In the genomic region with DNA sequence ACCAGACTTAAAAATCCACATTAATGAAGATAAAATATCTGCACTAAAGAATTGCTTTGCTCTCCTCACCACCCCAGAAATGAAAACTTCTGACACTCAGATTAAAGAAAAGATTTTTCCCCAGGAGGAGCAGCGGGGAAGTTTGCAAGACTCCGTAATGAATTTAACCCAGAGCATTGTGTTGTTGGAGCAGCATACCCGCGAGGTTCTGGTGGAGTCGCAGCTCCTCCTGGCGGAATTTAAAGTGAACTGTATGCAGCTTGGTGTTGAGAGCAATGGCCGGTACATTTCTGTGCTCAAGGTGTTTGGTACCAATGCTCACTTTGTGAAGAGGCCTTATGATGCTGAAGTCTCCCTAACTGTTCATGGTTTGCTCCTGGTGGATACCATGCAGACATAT, we compare ENCODE assay signal across 8 cellular contexts. TPM values are rescaled to one million over a fixed set of nuclear protein-coding genes. Genes with fewer than 3 reads are reported as not detected.
A peak's percentile ranks its signal among the peaks of the same experiment; 100 is the strongest.
DNase-seq lines count a peak whose midpoint lies in the region; ATAC-seq, FAIRE-seq and TF ChIP-seq lines count a peak whose summit lies in the region.

No MANE protein-coding gene starts in this region.

- ATAC-seq in GM21786 (IDR thresholded peaks at IDR 0.05; ENCODE audit: unreplicated experiment) (no peak), HG02970 (IDR thresholded peaks at IDR 0.05; ENCODE audit: low FRiP score, unreplicated experiment) (no peak)

- H3K36me3 Mint-ChIP-seq in MCF 10A (ENCODE audit: insufficient read depth, unreplicated experiment) (peaks cover 91% of the 10 kb centered on the region), astrocyte (ENCODE audit: low read depth, unreplicated experiment) (peaks cover 18% of the 10 kb centered on the region)

- peaks cover 9% of the 10 kb centered on the region for H3K36me3 ChIP-seq in breast epithelium
- H3K36me3 ChIP-seq in astrocyte (ENCODE audit: insufficient read depth, low read length), result peaks cover 34% of the 10 kb centered on the region
- H3K36me3 ChIP-seq in keratinocyte (ENCODE audit: control insufficient read depth in 2 of 2, extremely low read depth in 1 of 2, insufficient read depth in 2 of 2, low read length in 2 of 2), result peaks cover 29 to 31% of the 10 kb centered on the region in 2 experiments
- H3K36me3 ChIP-seq in PC-9 (ENCODE audit: low read depth), result peaks cover 4% of the 10 kb centered on the region; the same call in 1 of the 2 replicates

- H3K4me1 Mint-ChIP-seq in MCF 10A (ENCODE audit: insufficient read depth, unreplicated experiment) (no peaks in the 10 kb centered on the region), astrocyte (ENCODE audit: low read depth, unreplicated experiment) (peaks cover 2% of the 10 kb centered on the region)

- no peaks in the 10 kb centered on the region for H3F3A ChIP-seq in PC-9 (ENCODE audit: insufficient read depth, low read depth)

- H3K9me1 ChIP-seq in keratinocyte (ENCODE audit: control insufficient read depth, extremely low read depth, insufficient read depth, low read length), result no peaks in the 10 kb centered on the region

- intact Hi-C loops in MCF 10A (cut with micrococcal nuclease), result loop anchor here (1.0 to 2.0 kb wide), 2 partner anchors 46 to 151 kb away; partner anchors contain the start of gene VPS13D
- intact Hi-C loops in breast epithelium (cut with DNase I; ENCODE audit: low total_unique reads), result no loop called here
- intact Hi-C loops in PC-9 (cut with micrococcal nuclease; ENCODE audit: unreplicated experiment), result loop anchor here (10.0 kb wide), 1 partner anchor 499 kb away; the partner anchor contains the start of gene PRAMEF12

- no peaks in the 10 kb centered on the region for H3K27me3 ChIP-seq in breast epithelium
- H3K27me3 ChIP-seq in astrocyte (ENCODE audit: insufficient read depth, low read length), result no peaks in the 10 kb centered on the region
- no peaks in the 10 kb centered on the region for H3K27me3 ChIP-seq in keratinocyte (ENCODE audit: control insufficient read depth, extremely low read depth, insufficient read depth, low read length)
- no peaks in the 10 kb centered on the region for H3K27me3 ChIP-seq in PC-9 (ENCODE audit: insufficient read depth, low read depth)

- H4K20me1 ChIP-seq in astrocyte (ENCODE audit: insufficient read depth, low read length) (peaks cover 15% of the 10 kb centered on the region), keratinocyte (ENCODE audit: control insufficient read depth, extremely low read depth, insufficient read depth, low read length) (no peaks in the 10 kb centered on the region), PC-9 (ENCODE audit: insufficient read depth) (no peaks in the 10 kb centered on the region)

- H3K4me3 Mint-ChIP-seq in MCF 10A (ENCODE audit: unreplicated experiment) (no peak overlapping the region), astrocyte (ENCODE audit: unreplicated experiment) (no peak overlapping the region)

- no peak for FAIRE-seq in astrocyte (lab: Jason Lieb, UNC)
- FAIRE-seq in keratinocyte (lab: Jason Lieb, UNC), result no peak
- FAIRE-seq in urothelium cell line (lab: Jason Lieb, UNC), result no peak

- H3K79me2 ChIP-seq in astrocyte (ENCODE audit: insufficient read depth, low read length), result peaks cover 8% of the 10 kb centered on the region
- H3K79me2 ChIP-seq in keratinocyte (ENCODE audit: control insufficient read depth, insufficient read depth, low read length), result no peaks in the 10 kb centered on the region
- no peaks in the 10 kb centered on the region for H3K79me2 ChIP-seq in PC-9 (ENCODE audit: low read depth)

- H3K27me3 Mint-ChIP-seq in MCF 10A (ENCODE audit: insufficient read depth, unreplicated experiment), result no peaks in the 10 kb centered on the region
- no peaks in the 10 kb centered on the region for H3K27me3 Mint-ChIP-seq in astrocyte (ENCODE audit: low read depth, unreplicated experiment)

- no peak overlapping the region for H3K27ac Mint-ChIP-seq in MCF 10A (ENCODE audit: low read depth, unreplicated experiment)
- H3K27ac Mint-ChIP-seq in astrocyte (ENCODE audit: unreplicated experiment), result no peak overlapping the region

- BruUV-seq in MCF 10A (replicated peaks; lab: Mats Ljungman, UMichigan) (no TSS peak), PC-9 (replicated peaks; lab: Mats Ljungman, UMichigan) (no TSS peak)

- POLR2A ChIA-PET in MCF 10A (lab: Yijun Ruan, JAX) (interaction anchor here (1.2 kb wide), 1 partner anchor 31 kb away, joined by 4 read pairs; no protein-coding TSS in a partner anchor), PC-9 (lab: Charles Lee; ENCODE audit: unreplicated experiment) (no interaction called here)

- H3K9me3 Mint-ChIP-seq in MCF 10A (ENCODE audit: unreplicated experiment) (no peaks in the 10 kb centered on the region), astrocyte (ENCODE audit: unreplicated experiment) (no peaks in the 10 kb centered on the region)

- CTCF ChIA-PET in MCF 10A (lab: Yijun Ruan, JAX), result interaction anchor here (0.6 to 4.6 kb wide), 7 partner anchors 8 to 382 kb away, joined by 3 to 20 read pairs (median 8); no protein-coding TSS in a partner anchor
- CTCF ChIA-PET in PC-9 (lab: Charles Lee), result interaction anchor here (0.7 to 1.5 kb wide), 2 partner anchors 57 to 204 kb away, joined by 3 to 4 read pairs; no protein-coding TSS in a partner anchor

- H3K4me2 ChIP-seq in astrocyte (ENCODE audit: low read length), result no peak overlapping the region
- H3K4me2 ChIP-seq in keratinocyte (ENCODE audit: control insufficient read depth, extremely low read depth, insufficient read depth, low read depth, low read length), result no peak overlapping the region
- no peak overlapping the region for H3K4me2 ChIP-seq in PC-9

- H2AFZ ChIP-seq in astrocyte (ENCODE audit: low read depth, low read length) (no peak overlapping the region), keratinocyte (ENCODE audit: control insufficient read depth, low read length) (no peak overlapping the region), PC-9 (no peak overlapping the region)

- TF ChIP-seq CTCF in MCF 10A (IDR thresholded peaks at IDR 0.05; ENCODE audit: unreplicated experiment) (peak; percentile 59), breast epithelium (IDR thresholded peaks at IDR 0.05) (peak in 1 of 3 donors; percentile 29), astrocyte (IDR thresholded peaks at IDR 0.05; ENCODE audit: insufficient read depth, low read depth, low read length) (peak; percentile 32), keratinocyte (optimal IDR thresholded peaks at IDR 0.05 in 1 of 3, IDR thresholded peaks at IDR 0.05 in 1 of 3, conservative IDR thresholded peaks at IDR 0.05 in 1 of 3; ENCODE audit: extremely low read depth in 1 of 3, insufficient read depth in 2 of 3, low read length in 3 of 3) (peak; percentile 63 to 73 (median 67)), PC-9 (conservative IDR thresholded peaks at IDR 0.05) (no peak)

- H3K9me3 ChIP-seq in breast epithelium, result no peaks in the 10 kb centered on the region
- no peaks in the 10 kb centered on the region for H3K9me3 ChIP-seq in astrocyte (ENCODE audit: insufficient read depth, low read depth, low read length)
- H3K9me3 ChIP-seq in keratinocyte (ENCODE audit: control insufficient read depth, low read depth, low read length), result no peaks in the 10 kb centered on the region
- no peaks in the 10 kb centered on the region for H3K9me3 ChIP-seq in PC-9 (ENCODE audit: insufficient read depth, low read depth)

- H3K4me1 ChIP-seq in breast epithelium, result no peaks in the 10 kb centered on the region
- H3K4me1 ChIP-seq in astrocyte (ENCODE audit: insufficient read depth, low read length), result no peaks in the 10 kb centered on the region
- H3K4me1 ChIP-seq in keratinocyte (ENCODE audit: control insufficient read depth, extremely low read depth, insufficient read depth, low read length), result no peaks in the 10 kb centered on the region
- no peaks in the 10 kb centered on the region for H3K4me1 ChIP-seq in PC-9 (replicated peaks; ENCODE audit: insufficient read depth)

- no peak for TF ChIP-seq POLR2A in breast epithelium (IDR thresholded peaks at IDR 0.05)

- H3K9ac ChIP-seq in astrocyte (ENCODE audit: low read length) (no peak overlapping the region), keratinocyte (ENCODE audit: control insufficient read depth, extremely low read depth, insufficient read depth, low read length) (no peak overlapping the region)

- no peak overlapping the region for H3K4me3 ChIP-seq in breast epithelium
- H3K4me3 ChIP-seq in astrocyte (ENCODE audit: insufficient read depth, low read depth, low read length), result no peak overlapping the region
- H3K4me3 ChIP-seq in keratinocyte (ENCODE audit: control insufficient read depth in 2 of 3, extremely low read depth in 1 of 3, insufficient read depth in 2 of 3, low read depth in 1 of 3, low read length in 3 of 3), result no peak overlapping the region
- no peak overlapping the region for H3K4me3 ChIP-seq in PC-9

- H3K27ac ChIP-seq in breast epithelium (no peak overlapping the region), astrocyte (ENCODE audit: low read depth, low read length) (no peak overlapping the region), keratinocyte (ENCODE audit: control insufficient read depth, insufficient read depth, low read length) (no peak overlapping the region), PC-9 (no peak overlapping the region)

- dilution Hi-C loops in keratinocyte (cut with MboI; ENCODE audit: extremely low pct_ligation_motif_present, low sequenced_read_pairs), result no loop called here

- DNase-seq in MCF 10A (ENCODE audit: unreplicated experiment), result peak; percentile 28
- DNase-seq in breast epithelium (ENCODE audit: low spot score in 2 of 2), result no peak
- DNase-seq in astrocyte (ENCODE audit: low read depth), result no peak
- no peak for DNase-seq in keratinocyte (ENCODE audit: low read depth, low spot score)
- DNase-seq in urothelium cell line (ENCODE audit: low spot score), result peak; percentile 42
- DNase-seq in PC-9, result no peak

- no peaks in the 10 kb centered on the region for H3K9me2 ChIP-seq in PC-9 (ENCODE audit: insufficient read depth)

RNA-seq across cellular contexts. Expression of gene VPS13D, which starts 46.4 kb away (rescaled TPM):
- total RNA-seq in MCF 10A (2022) (36.5 and 39.3 TPM in 2 replicates), breast epithelium (100 to 1,000 TPM in 1 of 3 donors, 10 to 100 TPM in 2; 73.9 to 115 (median 96.4) TPM), astrocyte (25.9 and 28.8 TPM in 2 replicates), PC-9 (2021) (31.1 and 36.2 TPM in 2 replicates)
- polyA plus RNA-seq in keratinocyte, result 19.0 to 24.3 TPM (median 20.4 TPM) in 3 replicates
- 21.9 TPM for polyA plus RNA-seq in keratinocyte (2011; ENCODE audit: low read depth)
- 10.6 and 16.9 TPM in 2 replicates for polyA plus RNA-seq in keratinocyte (2011; cell fraction: cytosol; rRNA removed)
- 74.9 and 86.4 TPM in 2 replicates for polyA plus RNA-seq in keratinocyte (2011; cell fraction: nucleus; rRNA removed)
- polyA plus RNA-seq in keratinocyte (2012; ENCODE audit: low replicate concordance), result 20.7 and 23.9 TPM in 2 replicates
- polyA minus RNA-seq in keratinocyte, result 50.7 to 103 TPM (median 76.6 TPM) in 3 replicates
- 24.4 TPM for polyA minus RNA-seq in keratinocyte (2011; cell fraction: cytosol; rRNA and poly(A)+ RNA removed)
- polyA minus RNA-seq in keratinocyte (2011; cell fraction: nucleus; rRNA and poly(A)+ RNA removed), result 137 and 245 TPM in 2 replicates

Comparison
In these comparisons a context has a peak if more than half of its experiments do, and no peak if none do; other contexts are left out.
1. DNase-seq: peak in MCF 10A (single experiment) and urothelium cell line (single experiment); none in breast epithelium (0 of 2), astrocyte (single experiment), keratinocyte (single experiment) and PC-9 (0 of 2).